In genomic region chr1:191865479-191865878, GRCh38 we compare ENCODE assay signal across 26 cellular contexts.
"Had no signal": no experiment of that assay in that cellular context is flagged by ENCODE, and none has a peak within 500 bp of the region (broad histone marks: within the 10 kb centered on the region; RNA-seq: fewer than 3 reads in every experiment).

No MANE protein-coding gene starts in this region.

- H3K27me3 ChIP-seq: ascending aorta, dorsolateral prefrontal cortex had no signal

- H3K9me3 ChIP-seq: ascending aorta had no signal

- H3K4me3 ChIP-seq: ascending aorta, coronary artery, dorsolateral prefrontal cortex had no signal

- H3K4me1 ChIP-seq: ascending aorta had no signal

- H3K36me3 ChIP-seq: ascending aorta had no signal

- FAIRE-seq: bronchial epithelial cell, frontal cortex had no signal

- ATAC-seq: activated CD4-positive, alpha-beta T cell treated with anti-CD3 and anti-CD28 coated beads for 36 hours; activated CD8-positive, alpha-beta memory T cell treated with anti-CD3 and anti-CD28 coated beads, Interleukin-2, amount 10 ng/mL, durations not matched to agents 7 days and 5 days; activated CD8-positive, alpha-beta T cell treated with anti-CD3 and anti-CD28 coated beads, Interleukin-2, amount 10 ng/mL, durations not matched to agents 7 days and 5 days; activated naive CD4-positive, alpha-beta T cell treated with anti-CD3 and anti-CD28 coated beads, Interleukin-2, amount 50 U/mL, for 72 hours; activated T-cell treated with anti-CD3 and anti-CD28 coated beads, Interleukin-2, amount 50 U/mL, for 72 hours; esophagus mucosa had no signal

- DNase-seq: activated CD4-positive, alpha-beta memory T cell treated with anti-CD3 and anti-CD28 coated beads for 36 hours; activated CD4-positive, alpha-beta T cell treated with anti-CD3 and anti-CD28 coated beads for 36 hours; activated CD4-positive, alpha-beta T cell treated with anti-CD3 and anti-CD28 coated beads, Interleukin-2, amount 10 ng/mL, durations not matched to agents 24 days and 14 days; activated CD4-positive, CD25-positive, alpha-beta regulatory T cell; activated CD4-positive, CD25-positive, alpha-beta regulatory T cell treated with anti-CD3 and anti-CD28 coated beads, Interleukin-2, amount 50 U/mL, for 72 hours; activated CD8-positive, alpha-beta memory T cell treated with anti-CD3 and anti-CD28 coated beads, Interleukin-2, amount 10 ng/mL, durations not matched to agents 7 days and 5 days; activated CD8-positive, alpha-beta memory T cell treated with anti-CD3 and anti-CD28 coated beads, Interleukin-2, amount 50 U/mL, for 4 hours; activated CD8-positive, alpha-beta T cell treated with anti-CD3 and anti-CD28 coated beads, Interleukin-2, amount 10 ng/mL, durations not matched to agents 7 days and 5 days; activated gamma-delta T cell; activated naive CD4-positive, alpha-beta T cell; activated naive CD4-positive, alpha-beta T cell treated with anti-CD3 and anti-CD28 coated beads, Interleukin-2, amount 10 ng/mL, durations not matched to agents 7 days and 5 days; activated naive CD8-positive, alpha-beta T cell treated with anti-CD3 and anti-CD28 coated beads, Interleukin-2, amount 10 ng/mL, durations not matched to agents 7 days and 5 days; activated T-cell treated with anti-CD3 and anti-CD28 coated beads, Interleukin-2, amount 50 U/mL, for 24 hours; activated T-cell treated with anti-CD3 and anti-CD28 coated beads, Interleukin-2, amount 50 U/mL, for 72 hours; dorsolateral prefrontal cortex; effector memory CD4-positive, alpha-beta T cell; endodermal cell; foreskin fibroblast; head of caudate nucleus; T-helper 9 cell had no signal

- H3K27ac ChIP-seq: ascending aorta, coronary artery, dorsolateral prefrontal cortex had no signal
